ENCODE assay signal across 8 cellular contexts in genomic region chr22:40818747-40819662, GRCh38. TPM values are rescaled to one million over a fixed set of nuclear protein-coding genes. Genes with fewer than 3 reads are reported as not detected.
DNase-seq lines count a peak whose midpoint lies in the region; ATAC-seq lines count a peak whose summit lies in the region.

SLC25A17 (minus strand) TSS chr22:40819346; CDS start chr22:40819248, 98 bp downstream.

- ATAC-seq in GM18907 (IDR thresholded peaks at IDR 0.05; ENCODE audit: unreplicated experiment): peak; percentile 73
- ATAC-seq in HG03354 (IDR thresholded peaks at IDR 0.05; ENCODE audit: poor library complexity, severe bottlenecking, unreplicated experiment): peak; percentile 77

- DNase-seq in ACHN (peak; percentile 83), NCI-H460 (ENCODE audit: extremely low read depth, low read depth) (peak; percentile 73), kidney tubule cell (ENCODE audit: low spot score) (peak; percentile 87)
- DNase-seq in activated CD4-positive, alpha-beta T cell treated with anti-CD3 and anti-CD28 coated beads for 24 hours (ENCODE audit: low read depth in 2 of 2): peak; percentile 76 to 78
- peak; percentile 75 to 80 for DNase-seq in stimulated activated CD4-positive, alpha-beta T cell treated with anti-CD3 and anti-CD28 coated beads, Interleukin-1b, Interleukin-23, amount 100 ng/mL, for 1 hour (ENCODE audit: low read depth in 2 of 2)

- peak within 1 kb of the TSS; percentile 33 for H3K27ac ChIP-seq in cingulate gyrus (ENCODE audit: low read depth, low read length)

- in situ Hi-C loops in ACHN (cut with HindIII; ENCODE audit: low pct_ligation_motif_present, low pct_unique_long_range_greater_than_20kb, low sequenced_read_pairs): no loop called here

RNA-seq across cellular contexts. Expression of gene SLC25A17, which starts in this region (rescaled TPM):
- 35.9 and 36.8 TPM in 2 replicates for total RNA-seq in NCI-H460 (2014; rRNA removed; shearing (Covaris generic))
- polyA plus RNA-seq in NCI-H460 (2014; cell fraction: nucleus; rRNA removed): 38.6 and 43.1 TPM in 2 replicates

Comparison
In these comparisons a context has a peak if more than half of its experiments do, and no peak if none do; other contexts are left out.
1. Peak in every context shown above with its lines: DNase-seq, ATAC-seq and H3K27ac ChIP-seq.